23 cellular contexts compared by ENCODE assay signal in the genomic region with DNA sequence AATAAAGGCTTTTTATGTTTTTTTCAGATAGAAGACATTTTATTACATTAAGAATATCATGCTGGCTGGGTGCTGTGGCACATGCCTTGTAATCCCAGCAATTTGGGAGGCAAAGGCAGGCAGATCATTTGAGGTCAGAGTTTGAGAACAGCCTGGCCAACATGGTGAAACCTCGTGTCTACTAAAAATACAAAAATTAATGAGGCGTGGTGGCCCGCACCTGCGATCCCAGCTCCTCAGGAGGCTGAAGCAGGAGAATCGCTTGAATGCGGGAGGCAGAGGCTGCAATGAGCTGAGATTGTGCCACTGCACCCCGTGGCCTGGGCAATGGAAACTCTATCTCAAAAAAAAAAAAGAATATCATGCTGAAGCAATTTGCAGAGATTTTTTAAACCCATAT. TPM values are rescaled to one million over a fixed set of nuclear protein-coding genes. Genes with fewer than 3 reads are reported as not detected.
DNase-seq lines count a peak whose midpoint lies in the region; ATAC-seq, FAIRE-seq and TF ChIP-seq lines count a peak whose summit lies in the region.
"Had no signal": no experiment of that assay in that cellular context is flagged by ENCODE, and none has a peak within 500 bp of the region (broad histone marks: within the 10 kb centered on the region; RNA-seq: fewer than 3 reads in every experiment).

No MANE protein-coding gene starts in this region.

- H3K4me3 ChIP-seq in K562, result no peak overlapping the region
- H3K4me3 ChIP-seq in gastrocnemius medialis, result no peak overlapping the region
- H3K4me3 ChIP-seq in aorta (ENCODE audit: low read length in 2 of 2), result no peak overlapping the region
- H3K4me3 ChIP-seq: A549, HAP-1, Peyer's patch, SK-N-MC had no signal

- H3K27ac ChIP-seq in K562 (ENCODE audit: extremely low read depth, low read depth, low read length) (no peak overlapping the region), gastrocnemius medialis (peak overlapping the region; percentile 68 to 82 (median 78)), aorta (ENCODE audit: low read depth in 1 of 2, low read length in 2 of 2) (no peak overlapping the region)
- H3K27ac ChIP-seq: C4-2B, Peyer's patch, SK-N-MC had no signal

- no peak overlapping the region for H2AFZ ChIP-seq in K562 (ENCODE audit: low read depth, low read length)

- H3K4me1 ChIP-seq in K562 (replicated peaks in 1 of 2; ENCODE audit: control insufficient read depth in 2 of 2, insufficient read depth in 2 of 2, low read length in 2 of 2) (peaks cover 0 to 14% of the 10 kb centered on the region in 2 experiments; a peak in 3 of 5 replicates), gastrocnemius medialis (peaks cover 16 to 23% of the 10 kb centered on the region in 2 donors), aorta (ENCODE audit: control insufficient read depth in 1 of 2, insufficient read depth in 2 of 2, low read length in 2 of 2) (peaks cover 2 to 6% of the 10 kb centered on the region in 2 donors)
- H3K4me1 ChIP-seq: Caco-2, HAP-1, Peyer's patch had no signal

- DNase-seq in Caki2 (ENCODE audit: low read depth), result peak; percentile 57
- DNase-seq in NAMALWA (ENCODE audit: low spot score), result peak; percentile 81
- DNase-seq in K562 (ENCODE audit: extremely low read depth in 1 of 4, low spot score in 3 of 4), result no peak
- no peak for DNase-seq in gastrocnemius medialis
- DNase-seq in activated CD4-positive, alpha-beta T cell treated with anti-CD3 and anti-CD28 coated beads, Interleukin-2, amount 50 U/mL, for 1 hour, result no peak
- DNase-seq in aorta, result no peak
- DNase-seq: Caco-2; CD8-positive, alpha-beta T cell; DMS 273 treated with DMSO at 0.1 percent for 48 hours; DMS79; GOT3; HFFc6; NCI-H1436; NCI-H526 treated with DMSO at 0.1 percent for 48 hours; Peyer's patch; SIG-M5; SW 1271 had no signal

- POLR2A ChIA-PET in K562 (lab: Yijun Ruan, JAX), result interaction anchor here (0.6 kb wide), 1 partner anchor 14 kb away, joined by 3 read pairs; no protein-coding TSS in a partner anchor

- CTCF ChIA-PET in K562 (lab: Yijun Ruan, JAX; ENCODE audit: low intra/inter-chr PET ratio), result no interaction called here

- H3K36me3 ChIP-seq in K562 (ENCODE audit: control insufficient read depth, insufficient read depth, low read length) (peaks cover 46% of the 10 kb centered on the region; the same call in 2 of the 3 replicates), gastrocnemius medialis (no peaks in the 10 kb centered on the region), aorta (ENCODE audit: control insufficient read depth in 1 of 2, insufficient read depth in 2 of 2, low read length in 1 of 2) (no peaks in the 10 kb centered on the region)
- H3K36me3 ChIP-seq: HAP-1, Peyer's patch had no signal

- no peak for TF ChIP-seq CTCF in K562 (IDR thresholded peaks at IDR 0.05 in 2 of 3, conservative IDR thresholded peaks at IDR 0.05 in 1 of 3; ENCODE audit: insufficient read depth in 2 of 3, low read depth in 1 of 3, low read length in 3 of 3)
- TF ChIP-seq CTCF in gastrocnemius medialis (IDR thresholded peaks at IDR 0.05 in 4 of 5, conservative IDR thresholded peaks at IDR 0.05 in 1 of 5), result no peak

- H3K4me2 ChIP-seq in K562 (ENCODE audit: insufficient read depth, low read length), result no peak overlapping the region

- no peaks in the 10 kb centered on the region for H3K9me1 ChIP-seq in K562 (ENCODE audit: control insufficient read depth, insufficient read depth, low read length)

- in situ Hi-C loops in Caki2 (cut with HindIII; ENCODE audit: low pct_unique_long_range_greater_than_20kb, low sequenced_read_pairs) (no loop called here), K562 (cut with MboI) (no loop called here), gastrocnemius medialis (cut with MboI; ENCODE audit: low sequenced_read_pairs in 4 of 4) (no loop called here)

- intact Hi-C loops in K562 (cut with micrococcal nuclease) (no loop called here), gastrocnemius medialis (cut with DNase I; ENCODE audit: low total_unique reads) (loop anchor here (5.0 kb wide), 1 partner anchor 50 kb away; no protein-coding TSS in a partner anchor), aorta (cut with DNase I) (no loop called here)

- TF ChIP-seq EP300 in K562 (IDR thresholded peaks at IDR 0.05; ENCODE audit: low read length), result no peak

- no peak for TF ChIP-seq POLR2A in K562 (conservative IDR thresholded peaks at IDR 0.05)
- TF ChIP-seq POLR2A in gastrocnemius medialis (IDR thresholded peaks at IDR 0.05), result no peak

- WGBS in K562 (ENCODE audit: insufficient coverage, low coverage, missing lambda C conversion rate), result 85% methylated on average over 7 of the region's 7 CpGs
- 84 to 85% methylated on average over 7 of the region's 7 CpGs for WGBS in aorta, 2 donors

- H3K79me2 ChIP-seq in K562 (ENCODE audit: control insufficient read depth, insufficient read depth, low read length), result peaks cover 47% of the 10 kb centered on the region

- ATAC-seq in K562, result no peak
- no peak for ATAC-seq in gastrocnemius medialis
- no peak for ATAC-seq in GM18870 (IDR thresholded peaks at IDR 0.05; ENCODE audit: unreplicated experiment)
- ATAC-seq in aorta (ENCODE audit: low FRiP score), result no peak
- ATAC-seq: CD8-positive, alpha-beta T cell had no signal

- no TSS peak for BruUV-seq in K562 (replicated peaks; lab: Mats Ljungman, UMichigan)

- H3K9ac ChIP-seq in K562 (ENCODE audit: insufficient read depth in 1 of 2, low read depth in 2 of 2, low read length in 2 of 2), result 0 out of 4 replicates have a peak overlapping the region, but pooled peaks of 1 of the 2 experiments have one; percentile 20

- H3K27me3 ChIP-seq in K562 (ENCODE audit: control insufficient read depth in 2 of 2, insufficient read depth in 2 of 2, low read length in 2 of 2) (no peaks in the 10 kb centered on the region), gastrocnemius medialis (no peaks in the 10 kb centered on the region), aorta (ENCODE audit: control insufficient read depth in 1 of 2, insufficient read depth in 2 of 2, low read length in 1 of 2) (no peaks in the 10 kb centered on the region)
- H3K27me3 ChIP-seq: Peyer's patch had no signal

- no peak for TF ChIP-seq RAD21 in K562 (CRISPR knock-in tag; conservative IDR thresholded peaks at IDR 0.05 in 1 of 2, IDR thresholded peaks at IDR 0.05 in 1 of 2)

- no peaks in the 10 kb centered on the region; the same call in 1 of the 2 replicates for H4K20me1 ChIP-seq in K562 (replicated peaks; ENCODE audit: control insufficient read depth, insufficient read depth, low read length)

- no peak for FAIRE-seq in K562 (lab: Jason Lieb, UNC)
- FAIRE-seq: A549, GM12892 had no signal

- no peaks in the 10 kb centered on the region for H3K9me3 ChIP-seq in K562 (replicated peaks; ENCODE audit: control insufficient read depth, insufficient read depth, low read depth, low read length)
- H3K9me3 ChIP-seq in gastrocnemius medialis, result no peaks in the 10 kb centered on the region
- no peaks in the 10 kb centered on the region for H3K9me3 ChIP-seq in aorta (ENCODE audit: control insufficient read depth, low read length)
- H3K9me3 ChIP-seq: A549, Caco-2, HAP-1, Peyer's patch had no signal

TF ChIP-seq in K562, 482 proteins besides CTCF, POLR2A, EP300 and RAD21:
- TF ChIP-seq RBFOX2 (IDR thresholded peaks at IDR 0.05; ENCODE audit: low read depth, low read length), result 0 out of 2 replicates have a peak, but pooled peaks have one; percentile 3
- TF ChIP-seq, protein P1, sequence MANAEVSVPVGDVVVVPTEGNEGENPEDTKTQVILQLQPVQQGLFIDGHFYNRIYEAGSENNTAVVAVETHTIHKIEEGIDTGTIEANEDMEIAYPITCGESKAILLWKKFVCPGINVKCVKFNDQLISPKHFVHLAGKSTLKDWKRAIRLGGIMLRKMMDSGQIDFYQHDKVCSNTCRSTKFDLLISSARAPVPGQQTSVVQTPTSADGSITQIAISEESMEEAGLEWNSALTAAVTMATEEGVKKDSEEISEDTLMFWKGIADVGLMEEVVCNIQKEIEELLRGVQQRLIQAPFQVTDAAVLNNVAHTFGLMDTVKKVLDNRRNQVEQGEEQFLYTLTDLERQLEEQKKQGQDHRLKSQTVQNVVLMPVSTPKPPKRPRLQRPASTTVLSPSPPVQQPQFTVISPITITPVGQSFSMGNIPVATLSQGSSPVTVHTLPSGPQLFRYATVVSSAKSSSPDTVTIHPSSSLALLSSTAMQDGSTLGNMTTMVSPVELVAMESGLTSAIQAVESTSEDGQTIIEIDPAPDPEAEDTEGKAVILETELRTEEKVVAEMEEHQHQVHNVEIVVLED (CRISPR knock-in tag; IDR thresholded peaks at IDR 0.05), result no peak

RNA-seq across cellular contexts. Expression of a gene that starts 29.1 kb away (rescaled TPM):
- total RNA-seq in Caki2 (2014; rRNA removed; shearing (Covaris generic); ENCODE audit: low replicate concordance), result 37.4 and 48.2 TPM in 2 replicates
- 41.9 and 121 TPM in 2 replicates for total RNA-seq in K562 (2011; cell fraction: chromatin; rRNA removed; ENCODE audit: low replicate concordance)
- 24.8 and 28.7 TPM in 2 replicates for total RNA-seq in K562 (2011; cell fraction: nucleolus; rRNA removed)
- 80.9 and 151 TPM in 2 replicates for total RNA-seq in K562 (2011; cell fraction: nucleoplasm; rRNA removed)
- total RNA-seq in K562 (2014; rRNA removed) (40.9 and 43.4 TPM in 2 replicates), K562 (2014; rRNA removed; fragmentation: Illumina TruSeq; extraction: Trizol) (56.1 and 69.9 TPM in 2 replicates), K562 (2015; rRNA removed; fragmentation: Illumina TruSeq; extraction: Trizol) (38.3 and 40.2 TPM in 2 replicates), K562 (2021) (53.8 and 67.9 TPM in 2 replicates), gastrocnemius medialis (10 to 100 TPM; 55.0 to 65.0 (median 60.9) TPM), aorta (10 to 100 TPM; 65.4 to 67.5 TPM)
- polyA plus RNA-seq in K562 (2011; rRNA removed) (28.2 and 36.5 TPM in 2 replicates), K562 (2014; fragmentation: Illumina TruSeq; extraction: Trizol) (27.7 and 30.7 TPM in 2 replicates), K562 (2014; fragmentation: Nextera tagmentation; extraction: Ambion mirVana) (10 to 100 TPM; 10.8 to 17.4 TPM), K562 (2014; rRNA removed) (25.3 and 30.4 TPM in 2 replicates), aorta (10 to 100 TPM; 14.0 to 19.2 TPM)
- 9.7 and 16.7 TPM in 2 replicates for polyA plus RNA-seq in K562 (2011; cell fraction: cytosol; rRNA removed)
- polyA plus RNA-seq in K562 (2011; cell fraction: nucleus; rRNA removed), result 23.1 and 24.2 TPM in 2 replicates
- polyA plus RNA-seq in K562 (2012), result 17.2 and 18.7 TPM in 2 replicates
- 73.0 and 82.3 TPM in 2 replicates for polyA minus RNA-seq in K562 (2011; rRNA and poly(A)+ RNA removed)
- 24.2 and 35.8 TPM in 2 replicates for polyA minus RNA-seq in K562 (2011; cell fraction: cytosol; rRNA and poly(A)+ RNA removed)
- 17.8 and 27.5 TPM in 2 replicates for polyA minus RNA-seq in K562 (2011; cell fraction: nucleus; rRNA and poly(A)+ RNA removed)

Comparison
In these comparisons a context has a peak if more than half of its experiments do, and no peak if none do; other contexts are left out.
1. DNase-seq: peak in Caki2 (single experiment) and NAMALWA (single experiment); none in K562 (0 of 4), gastrocnemius medialis (0 of 2), activated CD4-positive, alpha-beta T cell treated with anti-CD3 and anti-CD28 coated beads, Interleukin-2, amount 50 U/mL, for 1 hour (single experiment) and aorta (0 of 2).
2. H3K27ac ChIP-seq: peak in gastrocnemius medialis (4 of 4); none in K562 (single experiment) and aorta (0 of 2).